ENCODE assay signal across 11 cellular contexts in genomic region chr10:60148266-60148840, GRCh38.
A peak's percentile ranks its signal among the peaks of the same experiment; 100 is the strongest.
DNase-seq lines count a peak whose midpoint lies in the region; ATAC-seq and TF ChIP-seq lines count a peak whose summit lies in the region.
"Had no signal": no experiment of that assay in that cellular context is flagged by ENCODE, and none has a peak within 500 bp of the region (broad histone marks: within the 10 kb centered on the region; RNA-seq: fewer than 3 reads in every experiment).

No MANE protein-coding gene starts in this region.

- POLR2A ChIA-PET in activated CD8-positive, alpha-beta T cell treated with anti-CD3 and anti-CD28 coated beads, Interleukin-2, amount 10 ng/mL, durations not matched to agents 7 days and 5 days (lab: Charles Lee), result no interaction called here

- no peaks in the 10 kb centered on the region for H3K27me3 ChIP-seq in RWPE2 (ENCODE audit: insufficient read depth, poor library complexity, severe bottlenecking)

- H3K27ac ChIP-seq in RWPE2 (ENCODE audit: poor library complexity, severe bottlenecking), result no peak overlapping the region

- no peaks in the 10 kb centered on the region for H3K4me1 Mint-ChIP-seq in activated CD8-positive, alpha-beta T cell treated with anti-CD3 and anti-CD28 coated beads, Interleukin-2, amount 10 ng/mL, durations not matched to agents 7 days and 5 days (ENCODE audit: low read depth)

- peak; percentile 46 for DNase-seq in ELR (ENCODE audit: low read depth)
- DNase-seq in RWPE2 (ENCODE audit: low spot score), result no peak
- DNase-seq in fibroblast of the conjunctiva (ENCODE audit: low read depth), result peak; percentile 76
- peak; percentile 82 for DNase-seq in retinal pigment epithelial cell (ENCODE audit: low read depth)
- no peak for DNase-seq in activated CD8-positive, alpha-beta T cell treated with anti-CD3 and anti-CD28 coated beads, Interleukin-2, amount 10 ng/mL, durations not matched to agents 7 days and 5 days
- no peak for DNase-seq in amygdala (lab: John Stamatoyannopoulos, UW)
- no peak for DNase-seq in HuH-7 (ENCODE audit: low spot score)
- DNase-seq in activated CD8-positive, alpha-beta memory T cell treated with anti-CD3 and anti-CD28 coated beads, Interleukin-2, amount 50 U/mL, for 4 hours, result no peak
- DNase-seq: activated T-cell treated with anti-CD3 and anti-CD28 coated beads, Interleukin-2, amount 50 U/mL, for 48 hours; nucleus accumbens; T-helper 2 cell had no signal

- no peak overlapping the region for H3K4me3 ChIP-seq in RWPE2 (ENCODE audit: severe bottlenecking)
- H3K4me3 ChIP-seq in retinal pigment epithelial cell (ENCODE audit: low read length), result no peak overlapping the region

- H3K36me3 ChIP-seq in RWPE2 (ENCODE audit: low read depth), result no peaks in the 10 kb centered on the region

- H3K27ac Mint-ChIP-seq in activated CD8-positive, alpha-beta T cell treated with anti-CD3 and anti-CD28 coated beads, Interleukin-2, amount 10 ng/mL, durations not matched to agents 7 days and 5 days, result no peak overlapping the region

- no peaks in the 10 kb centered on the region for H3K27me3 Mint-ChIP-seq in activated CD8-positive, alpha-beta T cell treated with anti-CD3 and anti-CD28 coated beads, Interleukin-2, amount 10 ng/mL, durations not matched to agents 7 days and 5 days (ENCODE audit: low read depth)

- H3K36me3 Mint-ChIP-seq in activated CD8-positive, alpha-beta T cell treated with anti-CD3 and anti-CD28 coated beads, Interleukin-2, amount 10 ng/mL, durations not matched to agents 7 days and 5 days (ENCODE audit: low read depth), result no peaks in the 10 kb centered on the region

- H3K9me3 ChIP-seq in RWPE2 (ENCODE audit: severe bottlenecking), result no peaks in the 10 kb centered on the region

- CTCF ChIA-PET in activated CD8-positive, alpha-beta T cell treated with anti-CD3 and anti-CD28 coated beads, Interleukin-2, amount 10 ng/mL, durations not matched to agents 7 days and 5 days (lab: Charles Lee), result interaction anchor here (1.3 kb wide), 1 partner anchor 17 kb away, joined by 3 read pairs; no protein-coding TSS in a partner anchor

- no peak overlapping the region for H3K4me3 Mint-ChIP-seq in activated CD8-positive, alpha-beta T cell treated with anti-CD3 and anti-CD28 coated beads, Interleukin-2, amount 10 ng/mL, durations not matched to agents 7 days and 5 days

- no peaks in the 10 kb centered on the region for H3K9me3 Mint-ChIP-seq in activated CD8-positive, alpha-beta T cell treated with anti-CD3 and anti-CD28 coated beads, Interleukin-2, amount 10 ng/mL, durations not matched to agents 7 days and 5 days (ENCODE audit: insufficient read depth)

- TF ChIP-seq CTCF in RWPE2 (IDR thresholded peaks at IDR 0.05; ENCODE audit: poor library complexity, severe bottlenecking), result no peak
- TF ChIP-seq CTCF in retinal pigment epithelial cell (conservative IDR thresholded peaks at IDR 0.05; ENCODE audit: low read depth, low read length), result no peak

- ATAC-seq in RWPE2 (ENCODE audit: low read depth), result peak; percentile 86
- no peak for ATAC-seq in activated CD8-positive, alpha-beta T cell treated with anti-CD3 and anti-CD28 coated beads, Interleukin-2, amount 10 ng/mL, durations not matched to agents 7 days and 5 days

- peaks cover 6% of the 10 kb centered on the region for H3K4me1 ChIP-seq in RWPE2 (ENCODE audit: insufficient read depth, poor library complexity, severe bottlenecking)

Comparison
In these comparisons a context has a peak if more than half of its experiments do, and no peak if none do; other contexts are left out.
1. DNase-seq: peak in ELR (single experiment), fibroblast of the conjunctiva (single experiment) and retinal pigment epithelial cell (single experiment); none in RWPE2 (single experiment), activated CD8-positive, alpha-beta T cell treated with anti-CD3 and anti-CD28 coated beads, Interleukin-2, amount 10 ng/mL, durations not matched to agents 7 days and 5 days (single experiment), amygdala (0 of 56), HuH-7 (single experiment) and activated CD8-positive, alpha-beta memory T cell treated with anti-CD3 and anti-CD28 coated beads, Interleukin-2, amount 50 U/mL, for 4 hours (single experiment).